ENCODE assay signal across 36 cellular contexts in the genomic region with DNA sequence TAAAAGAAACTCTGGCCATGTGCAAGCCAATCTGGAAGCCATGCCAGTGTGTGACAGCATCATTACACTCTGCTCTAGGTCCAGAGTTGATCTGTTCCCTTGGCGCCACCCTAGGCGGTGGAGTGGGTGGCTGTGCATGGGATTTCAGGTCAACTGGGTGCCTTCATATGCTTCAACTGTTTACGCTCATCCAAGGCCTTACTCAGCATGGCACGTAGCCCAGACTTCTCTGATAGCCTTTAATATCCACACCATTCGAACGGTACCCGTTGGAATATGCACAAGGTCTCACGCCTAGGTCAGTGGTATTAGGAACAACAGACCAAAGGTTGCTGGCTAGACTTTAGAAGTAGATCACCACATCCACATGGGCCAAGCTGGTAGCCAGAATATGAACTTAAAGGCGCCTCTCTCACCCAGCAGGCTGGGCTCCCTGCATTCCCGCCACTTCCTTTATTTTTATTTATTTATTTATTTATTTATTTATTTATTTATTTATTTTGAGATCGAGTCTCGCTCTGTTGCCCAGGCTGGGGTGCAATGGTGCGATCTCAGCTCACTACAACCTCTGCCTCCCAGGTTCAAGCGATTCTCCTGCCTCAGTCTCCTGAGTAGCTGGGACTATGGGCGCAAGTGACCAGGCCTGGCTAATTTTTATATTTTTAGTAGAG. TPM values are rescaled to one million over a fixed set of nuclear protein-coding genes. Genes with fewer than 3 reads are reported as not detected.
DNase-seq lines count a peak whose midpoint lies in the region; ATAC-seq, FAIRE-seq and TF ChIP-seq lines count a peak whose summit lies in the region.
"Had no signal": no experiment of that assay in that cellular context is flagged by ENCODE, and none has a peak within 500 bp of the region (broad histone marks: within the 10 kb centered on the region; RNA-seq: fewer than 3 reads in every experiment).

No MANE protein-coding gene starts in this region.

- H3K9me3 Mint-ChIP-seq in GM23338, result no peaks in the 10 kb centered on the region
- H3K9me3 Mint-ChIP-seq: activated CD4-positive, alpha-beta T cell treated with anti-CD3 and anti-CD28 coated beads, Interleukin-2, amount 10 ng/mL, durations not matched to agents 24 days and 14 days; activated naive CD8-positive, alpha-beta T cell treated with anti-CD3 and anti-CD28 coated beads, Interleukin-2, amount 10 ng/mL, durations not matched to agents 7 days and 5 days; central memory CD8-positive, alpha-beta T cell; H9; natural killer cell treated with Interleukin-12 subunit alpha and Interleukin-12 subunit beta and Interleukin-15 and Interleukin-18, amount 100 ng/mL, for 72 hours had no signal

- no peak overlapping the region for H3K9ac ChIP-seq in kidney (ENCODE audit: low read length in 2 of 2)
- H3K9ac ChIP-seq: BLaER1 treated with 17β-estradiol and CSF1 and Interleukin-3, amounts not matched to agents 10 nM and 100 nM had no signal

- peak overlapping the region; percentile 32; the same call in 1 of the 2 replicates for H2AFZ ChIP-seq in GM23338

- no peaks in the 10 kb centered on the region for H4K20me1 ChIP-seq in GM23338 (replicated peaks; ENCODE audit: insufficient read depth)
- H4K20me1 ChIP-seq: BLaER1 treated with 17β-estradiol and CSF1 and Interleukin-3, amounts not matched to agents 10 nM and 100 nM had no signal

- ATAC-seq in GM23338, result no peak
- ATAC-seq: GM12878; natural killer cell treated with Interleukin-12 subunit alpha and Interleukin-12 subunit beta and Interleukin-15 and Interleukin-18, amount 100 ng/mL, for 72 hours had no signal

- no peaks in the 10 kb centered on the region; the same call in 2 of the 3 replicates for H3K4me1 Mint-ChIP-seq in GM23338
- H3K4me1 Mint-ChIP-seq: activated CD4-positive, alpha-beta T cell treated with anti-CD3 and anti-CD28 coated beads, Interleukin-2, amount 10 ng/mL, durations not matched to agents 24 days and 14 days; activated naive CD8-positive, alpha-beta T cell treated with anti-CD3 and anti-CD28 coated beads, Interleukin-2, amount 10 ng/mL, durations not matched to agents 7 days and 5 days; central memory CD8-positive, alpha-beta T cell had no signal

- H3K4me3 ChIP-seq in GM23338 (no peak overlapping the region), Peyer's patch (no peak overlapping the region), kidney (ENCODE audit: low read length in 2 of 2) (no peak overlapping the region), small intestine (ENCODE audit: low read depth in 1 of 2, low read length in 2 of 2) (no peak overlapping the region)
- H3K4me3 ChIP-seq: BLaER1 treated with 17β-estradiol and CSF1 and Interleukin-3, amounts not matched to agents 10 nM and 100 nM; esophagus squamous epithelium; GM12878; heart right ventricle; vagina had no signal

- intact Hi-C loops in kidney (cut with DNase I), result no loop called here

- no peaks in the 10 kb centered on the region for H3K79me2 ChIP-seq in GM23338 (replicated peaks; ENCODE audit: insufficient read depth)

- no peaks in the 10 kb centered on the region for H3K9me3 ChIP-seq in Peyer's patch
- no peaks in the 10 kb centered on the region for H3K9me3 ChIP-seq in kidney (ENCODE audit: control insufficient read depth in 1 of 2, low read length in 2 of 2)
- no peaks in the 10 kb centered on the region for H3K9me3 ChIP-seq in small intestine (ENCODE audit: control insufficient read depth, low read depth)
- H3K9me3 ChIP-seq: BLaER1 treated with 17β-estradiol and CSF1 and Interleukin-3, amounts not matched to agents 10 nM and 100 nM; esophagus squamous epithelium; heart right ventricle; vagina had no signal

- DNase-seq in GM23338 (ENCODE audit: low spot score) (no peak), Peyer's patch (peak in 2 of 3 donors; percentile 85 to 90), kidney (peak; percentile 8), small intestine (peak; percentile 99), NCI-H2081 treated with DMSO at 0.1 percent for 48 hours (lab: John Stamatoyannopoulos, UW) (no peak), NCI-H1694 (lab: John Stamatoyannopoulos, UW) (no peak), activated T-cell treated with anti-CD3 and anti-CD28 coated beads for 4 hours (no peak)
- DNase-seq: activated CD4-positive, alpha-beta T cell treated with anti-CD3 and anti-CD28 coated beads, Interleukin-2, amount 10 ng/mL, durations not matched to agents 24 days and 14 days; activated CD8-positive, alpha-beta memory T cell treated with anti-CD3 and anti-CD28 coated beads for 24 hours; activated gamma-delta T cell; activated naive CD8-positive, alpha-beta T cell treated with anti-CD3 and anti-CD28 coated beads, Interleukin-2, amount 10 ng/mL, durations not matched to agents 7 days and 5 days; activated T-cell treated with anti-CD3 and anti-CD28 coated beads, Interleukin-2, amount 50 U/mL, for 1 hour; dermis blood vessel endothelial cell; esophagus squamous epithelium; foreskin melanocyte; H9; heart right ventricle; KBM-7; NCI-H1105 treated with DMSO at 0.1 percent for 48 hours; NCI-H2029 treated with DMSO at 0.1 percent for 48 hours; NCI-H345; occipital lobe; stimulated activated naive CD8-positive, alpha-beta T cell treated with anti-CD3 and anti-CD28 coated beads, Interleukin-15, Interleukin-2, amounts not matched to agents 100 U/mL and 50 U/mL, for 24 hours had no signal

- H3K27me3 Mint-ChIP-seq in GM23338 (ENCODE audit: insufficient read depth, low read depth, poor library complexity), result peaks cover 8% of the 10 kb centered on the region

- H3K4me3 Mint-ChIP-seq in GM23338, result no peak overlapping the region
- H3K4me3 Mint-ChIP-seq: activated CD4-positive, alpha-beta T cell treated with anti-CD3 and anti-CD28 coated beads, Interleukin-2, amount 10 ng/mL, durations not matched to agents 24 days and 14 days; activated naive CD8-positive, alpha-beta T cell treated with anti-CD3 and anti-CD28 coated beads, Interleukin-2, amount 10 ng/mL, durations not matched to agents 7 days and 5 days; central memory CD8-positive, alpha-beta T cell; H9; natural killer cell treated with Interleukin-12 subunit alpha and Interleukin-12 subunit beta and Interleukin-15 and Interleukin-18, amount 100 ng/mL, for 72 hours had no signal

- TF ChIP-seq CTCF in GM23338 (conservative IDR thresholded peaks at IDR 0.05; ENCODE audit: low read depth in 2 of 2) (no peak), Peyer's patch (IDR thresholded peaks at IDR 0.05) (no peak), kidney (IDR thresholded peaks at IDR 0.05; ENCODE audit: borderline replicate concordance, extremely low read depth, insufficient read depth) (no peak)

- H3K27ac ChIP-seq in GM23338 (ENCODE audit: low read depth) (no peak overlapping the region), Peyer's patch (peak overlapping the region in 3 of 4 donors; percentile 40 to 89 (median 75)), kidney (ENCODE audit: low read depth in 2 of 2, low read length in 2 of 2) (no peak overlapping the region), small intestine (ENCODE audit: low read depth in 1 of 2, low read length in 1 of 2) (peak overlapping the region in 1 of 2 donors; percentile 79)
- H3K27ac ChIP-seq: esophagus squamous epithelium, heart right ventricle, RWPE1, vagina had no signal

- no peak for FAIRE-seq in kidney (lab: Jason Lieb, UNC)
- FAIRE-seq in small intestine (lab: Jason Lieb, UNC), result no peak
- FAIRE-seq: endometrium, GM12878, HTR-8/SVneo had no signal

- H3K36me3 Mint-ChIP-seq in GM23338 (ENCODE audit: low read depth), result no peaks in the 10 kb centered on the region
- H3K36me3 Mint-ChIP-seq: activated naive CD8-positive, alpha-beta T cell treated with anti-CD3 and anti-CD28 coated beads, Interleukin-2, amount 10 ng/mL, durations not matched to agents 7 days and 5 days; natural killer cell treated with Interleukin-12 subunit alpha and Interleukin-12 subunit beta and Interleukin-15 and Interleukin-18, amount 100 ng/mL, for 72 hours had no signal

- no peak overlapping the region for H3K27ac Mint-ChIP-seq in GM23338
- H3K27ac Mint-ChIP-seq: activated CD4-positive, alpha-beta T cell treated with anti-CD3 and anti-CD28 coated beads, Interleukin-2, amount 10 ng/mL, durations not matched to agents 24 days and 14 days; activated naive CD8-positive, alpha-beta T cell treated with anti-CD3 and anti-CD28 coated beads, Interleukin-2, amount 10 ng/mL, durations not matched to agents 7 days and 5 days; natural killer cell treated with Interleukin-12 subunit alpha and Interleukin-12 subunit beta and Interleukin-15 and Interleukin-18, amount 100 ng/mL, for 72 hours had no signal

- peaks cover 5% of the 10 kb centered on the region; the same call in 1 of the 2 replicates for H3K4me1 ChIP-seq in GM23338 (ENCODE audit: insufficient read depth)
- H3K4me1 ChIP-seq in Peyer's patch, result peaks cover 0 to 17% (median 2%) of the 10 kb centered on the region in 4 donors
- no peaks in the 10 kb centered on the region for H3K4me1 ChIP-seq in kidney (ENCODE audit: control insufficient read depth in 1 of 2, insufficient read depth in 1 of 2, low read depth in 1 of 2, low read length in 2 of 2)
- H3K4me1 ChIP-seq in small intestine (ENCODE audit: control insufficient read depth in 2 of 2, insufficient read depth in 1 of 2, low read depth in 1 of 2, low read length in 1 of 2), result peaks cover 0 to 4% of the 10 kb centered on the region in 2 donors

- H3F3A ChIP-seq in GM23338 (replicated peaks; ENCODE audit: low read depth), result no peaks in the 10 kb centered on the region

- no peaks in the 10 kb centered on the region for H3K9me2 ChIP-seq in GM23338 (ENCODE audit: insufficient read depth)

- no peaks in the 10 kb centered on the region for H3K36me3 ChIP-seq in GM23338 (ENCODE audit: insufficient read depth)
- H3K36me3 ChIP-seq in Peyer's patch, result no peaks in the 10 kb centered on the region
- no peaks in the 10 kb centered on the region for H3K36me3 ChIP-seq in kidney (ENCODE audit: control insufficient read depth in 1 of 2, insufficient read depth in 2 of 2, low read length in 2 of 2)
- no peaks in the 10 kb centered on the region for H3K36me3 ChIP-seq in small intestine (ENCODE audit: control insufficient read depth in 2 of 2, insufficient read depth in 2 of 2, low read length in 2 of 2)
- H3K36me3 ChIP-seq: BLaER1 treated with 17β-estradiol and CSF1 and Interleukin-3, amounts not matched to agents 10 nM and 100 nM; esophagus squamous epithelium; heart right ventricle; vagina had no signal

- WGBS in small intestine, 3 donors, result 46 to 73% (median 59%) methylated on average over 15 of the region's 15 CpGs

- H3K4me2 ChIP-seq in GM23338, result no peak overlapping the region

- H3K27me3 ChIP-seq in GM23338 (ENCODE audit: insufficient read depth) (no peaks in the 10 kb centered on the region), Peyer's patch (no peaks in the 10 kb centered on the region), small intestine (ENCODE audit: control insufficient read depth in 2 of 2, insufficient read depth in 2 of 2, low read length in 2 of 2) (no peaks in the 10 kb centered on the region)
- H3K27me3 ChIP-seq: BLaER1 treated with 17β-estradiol and CSF1 and Interleukin-3, amounts not matched to agents 10 nM and 100 nM; vagina had no signal

- TF ChIP-seq POLR2A in Peyer's patch (IDR thresholded peaks at IDR 0.05), result no peak

RNA-seq across cellular contexts. Expression of gene ACHE, which starts 18.7 kb away (rescaled TPM):
- 1.5 and 3.7 TPM in 2 replicates for total RNA-seq in GM23338 (2014; rRNA removed; shearing (Covaris generic))
- 3.6 and 3.9 TPM in 2 replicates for polyA plus RNA-seq in GM23338 (2016; fragmentation: Nextera tagmentation; extraction: Ambion mirVana)
- 10 to 100 TPM in 3 of 4 donors, 1 to 10 TPM in 1; 3.3 to 35.4 (median 25.3) TPM for total RNA-seq in Peyer's patch
- total RNA-seq in kidney, result 3.6 TPM
- polyA plus RNA-seq in kidney (ENCODE audit: insufficient read depth, low read depth, low replicate concordance), result 1.6 TPM
- polyA plus RNA-seq in small intestine, result 10 to 100 TPM in 2 of 3 donors, 1 to 10 TPM in 1; 3.5 to 11.2 (median 11.0) TPM
- total RNA-seq: activated CD4-positive, alpha-beta T cell treated with anti-CD3 and anti-CD28 coated beads, Interleukin-2, amount 10 ng/mL, durations not matched to agents 24 days and 14 days had no signal

RNA-seq across cellular contexts. Expression of gene UFSP1, which starts 24.8 kb away (rescaled TPM):
- 11.5 and 11.8 TPM in 2 replicates for total RNA-seq in GM23338 (2014; rRNA removed; shearing (Covaris generic))
- polyA plus RNA-seq in GM23338 (2016; fragmentation: Nextera tagmentation; extraction: Ambion mirVana) (2.0 and 4.1 TPM in 2 replicates), kidney (ENCODE audit: insufficient read depth, low read depth, low replicate concordance) (3.8 TPM), small intestine (1 to 10 TPM; 3.5 to 5.3 (median 4.9) TPM)
- total RNA-seq in Peyer's patch (1 to 10 TPM; 4.1 to 7.0 (median 5.2) TPM), kidney (3.4 TPM)

RNA-seq across cellular contexts. Expression of gene MUC3A, which starts 35.0 kb away (rescaled TPM):
- total RNA-seq in GM23338 (2014; rRNA removed; shearing (Covaris generic)), result 16.3 and 19.1 TPM in 2 replicates
- polyA plus RNA-seq in GM23338 (2016; fragmentation: Nextera tagmentation; extraction: Ambion mirVana), result 44.4 and 45.7 TPM in 2 replicates
- 100 to 1,000 TPM in 3 of 4 donors, 10 to 100 TPM in 1; 85.8 to 694 (median 395) TPM for total RNA-seq in Peyer's patch
- 39.1 TPM for total RNA-seq in kidney
- 0.65 TPM for polyA plus RNA-seq in kidney (ENCODE audit: insufficient read depth, low read depth, low replicate concordance)
- 100 to 1,000 TPM in 1 of 3 donors, 10 to 100 TPM in 2; 49.6 to 156 (median 51.3) TPM for polyA plus RNA-seq in small intestine
- total RNA-seq: activated CD4-positive, alpha-beta T cell treated with anti-CD3 and anti-CD28 coated beads, Interleukin-2, amount 10 ng/mL, durations not matched to agents 24 days and 14 days; activated naive CD8-positive, alpha-beta T cell treated with anti-CD3 and anti-CD28 coated beads, Interleukin-2, amount 10 ng/mL, durations not matched to agents 7 days and 5 days; dermis blood vessel endothelial cell; lung microvascular endothelial cell; MCF 10A; mononuclear cell; natural killer cell treated with Interleukin-12 subunit alpha and Interleukin-12 subunit beta and Interleukin-15 and Interleukin-18, amount 100 ng/mL, for 72 hours; SK-MEL-5; skeletal muscle tissue had no signal

RNA-seq across cellular contexts. Expression of gene SRRT, which starts 39.4 kb away (rescaled TPM):
- 98.3 and 113 TPM in 2 replicates for total RNA-seq in GM23338 (2014; rRNA removed; shearing (Covaris generic))
- 125 and 140 TPM in 2 replicates for polyA plus RNA-seq in GM23338 (2016; fragmentation: Nextera tagmentation; extraction: Ambion mirVana)
- 100 to 1,000 TPM in 2 of 4 donors, 10 to 100 TPM in 2; 60.9 to 272 (median 113) TPM for total RNA-seq in Peyer's patch
- total RNA-seq in kidney, result 127 TPM
- polyA plus RNA-seq in kidney (ENCODE audit: insufficient read depth, low read depth, low replicate concordance), result 58.2 TPM
- 100 to 1,000 TPM in 1 of 3 donors, 10 to 100 TPM in 2; 77.1 to 113 (median 82.1) TPM for polyA plus RNA-seq in small intestine

RNA-seq across cellular contexts. Expression of gene TRIP6, which starts 47.2 kb away (rescaled TPM):
- total RNA-seq in GM23338 (2014; rRNA removed; shearing (Covaris generic)), result 106 and 112 TPM in 2 replicates
- 44.6 and 45.0 TPM in 2 replicates for polyA plus RNA-seq in GM23338 (2016; fragmentation: Nextera tagmentation; extraction: Ambion mirVana)
- total RNA-seq in Peyer's patch, result 10 to 100 TPM in 3 of 4 donors, 1 to 10 TPM in 1; 8.8 to 22.3 (median 15.4) TPM
- total RNA-seq in kidney, result 74.4 TPM
- polyA plus RNA-seq in kidney (ENCODE audit: insufficient read depth, low read depth, low replicate concordance), result 92.6 TPM
- 10 to 100 TPM in 2 of 3 donors, 1 to 10 TPM in 1; 3.4 to 23.1 (median 10.3) TPM for polyA plus RNA-seq in small intestine

Comparison
In these comparisons a context has a peak if more than half of its experiments do, and no peak if none do; other contexts are left out.
1. DNase-seq: peak in Peyer's patch (2 of 3), kidney (single experiment) and small intestine (single experiment); none in GM23338 (single experiment), NCI-H2081 treated with DMSO at 0.1 percent for 48 hours (single experiment), NCI-H1694 (single experiment) and activated T-cell treated with anti-CD3 and anti-CD28 coated beads for 4 hours (single experiment).
2. H3K27ac ChIP-seq: peak in Peyer's patch (3 of 4); none in GM23338 (single experiment) and kidney (0 of 2).